21 cellular contexts compared by ENCODE assay signal in genomic region chr2:128737546-128737826, GRCh38.
DNase-seq lines count a peak whose midpoint lies in the region; FAIRE-seq and TF ChIP-seq lines count a peak whose summit lies in the region.
"Had no signal": no experiment of that assay in that cellular context is flagged by ENCODE, and none has a peak within 500 bp of the region (broad histone marks: within the 10 kb centered on the region; RNA-seq: fewer than 3 reads in every experiment).

No MANE protein-coding gene starts in this region.

- H3K56ac ChIP-seq in mesendoderm (ENCODE audit: low read length), result peak overlapping the region; percentile 42

- H3K4me3 Mint-ChIP-seq in astrocyte (ENCODE audit: unreplicated experiment) (no peak overlapping the region), progenitor cell of endocrine pancreas (ENCODE audit: low read depth) (peak overlapping the region; percentile 62)
- H3K4me3 Mint-ChIP-seq: CD4-positive, alpha-beta T cell had no signal

- no peaks in the 10 kb centered on the region for H3K9me3 ChIP-seq in HUES6 (ENCODE audit: control insufficient read depth, insufficient read depth, low read depth, low read length)
- no peaks in the 10 kb centered on the region for H3K9me3 ChIP-seq in astrocyte (ENCODE audit: insufficient read depth, low read depth, low read length)
- H3K9me3 ChIP-seq in smooth muscle cell (replicated peaks; ENCODE audit: low read depth), result no peaks in the 10 kb centered on the region
- H3K9me3 ChIP-seq: BLaER1 treated with 17β-estradiol and CSF1 and Interleukin-3, amounts not matched to agents 10 nM and 100 nM; Caco-2; SJSA1 had no signal

- H4K20me1 ChIP-seq in astrocyte (ENCODE audit: insufficient read depth, low read length), result no peaks in the 10 kb centered on the region
- no peaks in the 10 kb centered on the region for H4K20me1 ChIP-seq in smooth muscle cell (ENCODE audit: low read depth)
- H4K20me1 ChIP-seq: BLaER1 treated with 17β-estradiol and CSF1 and Interleukin-3, amounts not matched to agents 10 nM and 100 nM had no signal

- TF ChIP-seq CTCF in astrocyte (IDR thresholded peaks at IDR 0.05; ENCODE audit: insufficient read depth, low read depth, low read length), result no peak
- no peak for TF ChIP-seq CTCF in progenitor cell of endocrine pancreas (IDR thresholded peaks at IDR 0.05; ENCODE audit: unreplicated experiment)
- TF ChIP-seq CTCF in smooth muscle cell (IDR thresholded peaks at IDR 0.05; ENCODE audit: borderline replicate concordance, insufficient read depth, poor library complexity, severe bottlenecking), result no peak

- H3K27ac ChIP-seq in HUES6 (ENCODE audit: low read depth, low read length) (no peak overlapping the region), astrocyte (ENCODE audit: low read depth, low read length) (no peak overlapping the region), mesendoderm (ENCODE audit: low read depth, low read length) (no peak overlapping the region), smooth muscle cell (ENCODE audit: low read depth) (no peak overlapping the region)
- H3K27ac ChIP-seq: PC-9, SJSA1 had no signal

- no peaks in the 10 kb centered on the region for H3F3A ChIP-seq in smooth muscle cell (ENCODE audit: low read depth)

- no peak overlapping the region for H2BK120ac ChIP-seq in mesendoderm (ENCODE audit: low read depth, low read length)

- no peak overlapping the region for H4K8ac ChIP-seq in mesendoderm (ENCODE audit: low read depth, low read length)

- no peak overlapping the region for H3K23ac ChIP-seq in mesendoderm (ENCODE audit: low read length)

- no peaks in the 10 kb centered on the region for H3K36me3 ChIP-seq in HUES6 (ENCODE audit: control insufficient read depth, insufficient read depth, low read length)
- no peaks in the 10 kb centered on the region for H3K36me3 ChIP-seq in astrocyte (ENCODE audit: insufficient read depth, low read length)
- no peaks in the 10 kb centered on the region for H3K36me3 ChIP-seq in mesendoderm (ENCODE audit: control insufficient read depth, insufficient read depth, low read length)
- no peaks in the 10 kb centered on the region for H3K36me3 ChIP-seq in smooth muscle cell (ENCODE audit: low read depth)
- H3K36me3 ChIP-seq: BLaER1 treated with 17β-estradiol and CSF1 and Interleukin-3, amounts not matched to agents 10 nM and 100 nM; SJSA1 had no signal

- no CpG with 5 or more reads among the region's 7 CpGs for WGBS in mesendoderm (ENCODE audit: extremely low coverage, insufficient coverage, low lambda C conversion rate)
- 98% methylated on average over 7 of the region's 7 CpGs for whole genome bisulfite sequencing in smooth muscle cell (ENCODE audit: low lambda C conversion rate)

- H3K4me2 ChIP-seq in astrocyte (ENCODE audit: low read length) (no peak overlapping the region), mesendoderm (ENCODE audit: low read length) (no peak overlapping the region), smooth muscle cell (no peak overlapping the region)
- H3K4me2 ChIP-seq: PC-9 had no signal

- H3K27ac Mint-ChIP-seq in astrocyte (ENCODE audit: unreplicated experiment) (no peak overlapping the region), progenitor cell of endocrine pancreas (no peak overlapping the region)
- H3K27ac Mint-ChIP-seq: CD4-positive, alpha-beta T cell had no signal

- H3K9me3 Mint-ChIP-seq in astrocyte (ENCODE audit: unreplicated experiment) (no peaks in the 10 kb centered on the region), progenitor cell of endocrine pancreas (ENCODE audit: low read depth) (no peaks in the 10 kb centered on the region)
- H3K9me3 Mint-ChIP-seq: CD4-positive, alpha-beta T cell had no signal

- H3K4ac ChIP-seq in mesendoderm (ENCODE audit: low read depth, low read length), result no peak overlapping the region

- H2BK5ac ChIP-seq in mesendoderm (ENCODE audit: low read length), result no peak overlapping the region

- H3K9ac ChIP-seq in HUES6 (ENCODE audit: low read length) (peak overlapping the region; percentile 4), astrocyte (ENCODE audit: low read length) (no peak overlapping the region), mesendoderm (ENCODE audit: low read length) (no peak overlapping the region), smooth muscle cell (ENCODE audit: low read depth) (no peak overlapping the region)

- no peaks in the 10 kb centered on the region for H3K79me1 ChIP-seq in mesendoderm (ENCODE audit: low read length)

- H3K4me1 Mint-ChIP-seq in astrocyte (ENCODE audit: low read depth, unreplicated experiment) (peaks cover 21% of the 10 kb centered on the region), progenitor cell of endocrine pancreas (ENCODE audit: low read depth) (peaks cover 1% of the 10 kb centered on the region)

- no peak overlapping the region for H2AK5ac ChIP-seq in mesendoderm (ENCODE audit: low read length)

- H3K27me3 Mint-ChIP-seq in astrocyte (ENCODE audit: low read depth, unreplicated experiment), result peaks cover 16% of the 10 kb centered on the region
- H3K27me3 Mint-ChIP-seq in progenitor cell of endocrine pancreas, result peaks cover 12% of the 10 kb centered on the region

- H2AFZ ChIP-seq in astrocyte (ENCODE audit: low read depth, low read length) (peak overlapping the region; percentile 88), smooth muscle cell (ENCODE audit: low read depth) (no peak overlapping the region)
- H2AFZ ChIP-seq: PC-9 had no signal

- H3K18ac ChIP-seq in mesendoderm (ENCODE audit: low read length), result no peak overlapping the region

- no peak overlapping the region for H4K5ac ChIP-seq in mesendoderm (ENCODE audit: low read length)

- H3K79me2 ChIP-seq in astrocyte (ENCODE audit: insufficient read depth, low read length) (no peaks in the 10 kb centered on the region), mesendoderm (ENCODE audit: control insufficient read depth, insufficient read depth, low read length) (no peaks in the 10 kb centered on the region), smooth muscle cell (ENCODE audit: low read depth) (no peaks in the 10 kb centered on the region)

- H3K4me1 ChIP-seq in HUES6 (ENCODE audit: control insufficient read depth, insufficient read depth, low read length) (0 out of 2 replicates have a peak, but pooled peaks cover 5% of the 10 kb centered on the region), astrocyte (ENCODE audit: insufficient read depth, low read length) (peaks cover 21% of the 10 kb centered on the region), mesendoderm (ENCODE audit: control insufficient read depth, low read depth, low read length) (no peaks in the 10 kb centered on the region), smooth muscle cell (ENCODE audit: low read depth) (no peaks in the 10 kb centered on the region)
- H3K4me1 ChIP-seq: Caco-2 had no signal

- H3K36me3 Mint-ChIP-seq in astrocyte (ENCODE audit: low read depth, unreplicated experiment), result peaks cover under 1% of the 10 kb centered on the region
- H3K36me3 Mint-ChIP-seq in progenitor cell of endocrine pancreas (ENCODE audit: insufficient read depth), result no peaks in the 10 kb centered on the region

- peaks cover 11% of the 10 kb centered on the region for H3K27me3 ChIP-seq in HUES6 (ENCODE audit: control insufficient read depth, insufficient read depth, low read length)
- H3K27me3 ChIP-seq in astrocyte (ENCODE audit: insufficient read depth, low read length), result no peaks in the 10 kb centered on the region
- H3K27me3 ChIP-seq in mesendoderm (ENCODE audit: insufficient read depth, low read length, poor library complexity), result no peaks in the 10 kb centered on the region
- H3K27me3 ChIP-seq in smooth muscle cell (ENCODE audit: low read depth), result no peaks in the 10 kb centered on the region
- H3K27me3 ChIP-seq: BLaER1 treated with 17β-estradiol and CSF1 and Interleukin-3, amounts not matched to agents 10 nM and 100 nM; SJSA1 had no signal

- peak overlapping the region; percentile 46; the same call in 1 of the 2 replicates for H3K4me3 ChIP-seq in HUES6 (ENCODE audit: low read depth, low read length)
- no peak overlapping the region for H3K4me3 ChIP-seq in astrocyte (ENCODE audit: insufficient read depth, low read depth, low read length)
- no peak overlapping the region for H3K4me3 ChIP-seq in mesendoderm (ENCODE audit: low read length)
- no peak overlapping the region for H3K4me3 ChIP-seq in smooth muscle cell
- H3K4me3 ChIP-seq: PC-9, SJSA1 had no signal

- no peak overlapping the region for H2BK15ac ChIP-seq in mesendoderm (replicated peaks; ENCODE audit: low read depth)

- DNase-seq in astrocyte (ENCODE audit: low read depth) (no peak), mesendoderm (no peak), progenitor cell of endocrine pancreas (ENCODE audit: low spot score, unreplicated experiment) (no peak), smooth muscle cell (lab: John Stamatoyannopoulos, UW; ENCODE audit: unreplicated experiment) (no peak), COLO668 (lab: John Stamatoyannopoulos, UW; ENCODE audit: unreplicated experiment) (no peak)
- DNase-seq in activated CD4-positive, alpha-beta T cell treated with anti-CD3 and anti-CD28 coated beads for 4 hours, result no peak
- DNase-seq: Caco-2; CD4-positive, alpha-beta T cell; GOT3; KBM-7; MM.1S; NCI-H2029; NCI-H446 treated with DMSO at 0.1 percent for 48 hours; NCI-H526; NCI-H82; PC-9 had no signal

- no peak for FAIRE-seq in astrocyte (lab: Jason Lieb, UNC)
- FAIRE-seq: A204.1, G401.6 had no signal
